In genomic region chr5:80206282-80206681, GRCh38 we compare ENCODE assay signal across 12 cellular contexts. TPM values are rescaled to one million over a fixed set of nuclear protein-coding genes. Genes with fewer than 3 reads are reported as not detected.
A peak's percentile ranks its signal among the peaks of the same experiment; 100 is the strongest.
DNase-seq lines count a peak whose midpoint lies in the region; ATAC-seq, FAIRE-seq and TF ChIP-seq lines count a peak whose summit lies in the region.
"Had no signal": no experiment of that assay in that cellular context is flagged by ENCODE, and none has a peak within 500 bp of the region (broad histone marks: within the 10 kb centered on the region; RNA-seq: fewer than 3 reads in every experiment).

No MANE protein-coding gene starts in this region.

- CTCF ChIA-PET in activated CD4-positive, alpha-beta memory T cell treated with anti-CD3 and anti-CD28 coated beads for 36 hours (lab: Charles Lee): interaction anchor here (0.8 to 5.7 kb wide), 6 partner anchors 9 to 114 kb away, joined by 3 to 46 read pairs (median 16); partner anchors contain the start of gene SERINC5

- H3K4me2 ChIP-seq in trophoblast cell (ENCODE audit: low read length): no peak overlapping the region

- no peak overlapping the region for H2AK5ac ChIP-seq in trophoblast cell (ENCODE audit: low read length)

- peak overlapping the region; percentile 74 for H2BK5ac ChIP-seq in trophoblast cell (ENCODE audit: low read depth, low read length, poor library complexity)

- H3K79me2 ChIP-seq in trophoblast cell (ENCODE audit: control insufficient read depth, insufficient read depth, low read length, poor library complexity): peaks cover 10% of the 10 kb centered on the region

- peak overlapping the region; percentile 35 for H2BK12ac ChIP-seq in trophoblast cell (ENCODE audit: low read length)

- H3K23ac ChIP-seq in trophoblast cell (ENCODE audit: low read length): no peak overlapping the region

- no peaks in the 10 kb centered on the region for H3K9me3 Mint-ChIP-seq in activated CD4-positive, alpha-beta memory T cell treated with anti-CD3 and anti-CD28 coated beads for 36 hours

- H3K4me3 Mint-ChIP-seq in activated CD4-positive, alpha-beta memory T cell treated with anti-CD3 and anti-CD28 coated beads for 36 hours: peak overlapping the region; percentile 9

- no peak overlapping the region for H3K14ac ChIP-seq in trophoblast cell (ENCODE audit: low read length)

- TF ChIP-seq POLR2A in GM12891 (IDR thresholded peaks at IDR 0.05; ENCODE audit: low read depth, low read length): no peak

- POLR2A ChIA-PET in activated CD4-positive, alpha-beta memory T cell treated with anti-CD3 and anti-CD28 coated beads for 36 hours (lab: Charles Lee): interaction anchor here (0.8 to 4.0 kb wide), 9 partner anchors 10 to 80 kb away, joined by 3 to 36 read pairs (median 6); partner anchors contain the start of gene SERINC5

- no peaks in the 10 kb centered on the region for H3K27me3 ChIP-seq in trophoblast cell (ENCODE audit: insufficient read depth, low read length)

- DNase-seq in EL (peak; percentile 49), fibroblast of peridontal ligament (ENCODE audit: extremely low read depth) (peak; percentile 53), trophoblast cell (peak; percentile 77 to 95), DMS79 (lab: John Stamatoyannopoulos, UW) (no peak), GM12891 (ENCODE audit: insufficient read length, low spot score) (no peak)
- DNase-seq in activated CD4-positive, alpha-beta memory T cell treated with anti-CD3 and anti-CD28 coated beads for 36 hours: no peak
- no peak for DNase-seq in activated CD4-positive, alpha-beta T cell treated with anti-CD3 and anti-CD28 coated beads for 48 hours
- DNase-seq: activated CD4-positive, alpha-beta T cell treated with anti-CD3 and anti-CD28 coated beads, Interleukin-2, amount 50 U/mL, for 48 hours; DND-41; NCI-H1694 treated with DMSO at 0.1 percent for 48 hours; SHP77 had no signal

- peak overlapping the region; percentile 33 for H4K91ac ChIP-seq in trophoblast cell (ENCODE audit: low read depth, low read length)

- H3K4ac ChIP-seq in trophoblast cell (ENCODE audit: low read depth, low read length): peak overlapping the region; percentile 38

- no peaks in the 10 kb centered on the region for H3K27me3 Mint-ChIP-seq in activated CD4-positive, alpha-beta memory T cell treated with anti-CD3 and anti-CD28 coated beads for 36 hours

- no peak overlapping the region for H4K12ac ChIP-seq in trophoblast cell (ENCODE audit: low read depth, low read length)

- peak overlapping the region; percentile 31 for H4K8ac ChIP-seq in trophoblast cell (ENCODE audit: low read depth, low read length)

- H3K9ac ChIP-seq in trophoblast cell (ENCODE audit: low read length): no peak overlapping the region

- no peak for ATAC-seq in HG02885 (IDR thresholded peaks at IDR 0.05; ENCODE audit: poor library complexity, unreplicated experiment)

- FAIRE-seq in GM12891 (lab: Jason Lieb, UNC): no peak

- H3K36me3 ChIP-seq in trophoblast cell (ENCODE audit: control insufficient read depth in 1 of 2, insufficient read depth in 2 of 2, low read length in 2 of 2): peaks cover 18 to 21% of the 10 kb centered on the region in 2 experiments

- peak overlapping the region; percentile 41 for H2BK120ac ChIP-seq in trophoblast cell (ENCODE audit: insufficient read depth, low read length, poor library complexity)

- peaks cover 13% of the 10 kb centered on the region for H3K79me1 ChIP-seq in trophoblast cell (ENCODE audit: low read length)

- H3K18ac ChIP-seq in trophoblast cell (ENCODE audit: low read length): no peak overlapping the region

- H3K27ac ChIP-seq in trophoblast cell (ENCODE audit: low read depth, low read length): peak overlapping the region; percentile 70

- H3K4me1 ChIP-seq in trophoblast cell (ENCODE audit: control insufficient read depth in 1 of 2, insufficient read depth in 2 of 2, low read length in 2 of 2): peaks cover 20 to 27% of the 10 kb centered on the region in 2 experiments

- no peak overlapping the region for H2AFZ ChIP-seq in trophoblast cell (ENCODE audit: insufficient read depth, low read length, poor library complexity)

- no peaks in the 10 kb centered on the region for H3K9me3 ChIP-seq in trophoblast cell (ENCODE audit: insufficient read depth, low read depth, low read length)

- peaks cover 89% of the 10 kb centered on the region for H3K4me1 Mint-ChIP-seq in activated CD4-positive, alpha-beta memory T cell treated with anti-CD3 and anti-CD28 coated beads for 36 hours (ENCODE audit: low read depth)

- H3K27ac Mint-ChIP-seq in activated CD4-positive, alpha-beta memory T cell treated with anti-CD3 and anti-CD28 coated beads for 36 hours: peak overlapping the region; percentile 88

- intact Hi-C loops in activated CD4-positive, alpha-beta memory T cell treated with anti-CD3 and anti-CD28 coated beads for 36 hours (cut with micrococcal nuclease): loop anchor here (1.0 to 5.0 kb wide), 7 partner anchors 12 to 114 kb away; no protein-coding TSS in a partner anchor

- H3K4me3 ChIP-seq in trophoblast cell (ENCODE audit: low read depth, low read length): no peak overlapping the region

- peaks cover 21% of the 10 kb centered on the region for H3K36me3 Mint-ChIP-seq in activated CD4-positive, alpha-beta memory T cell treated with anti-CD3 and anti-CD28 coated beads for 36 hours

- 100% methylated on average over 2 of the region's 4 CpGs for WGBS in trophoblast cell (ENCODE audit: extremely low coverage, insufficient coverage, insufficient read length)

TF ChIP-seq in GM12891, 5 proteins besides CTCF, POLR2A, EP300 and RAD21:
- TF ChIP-seq POU2F2 (IDR thresholded peaks at IDR 0.05; ENCODE audit: low read depth, low read length) (no peak), PAX5 (IDR thresholded peaks at IDR 0.05; ENCODE audit: insufficient read depth, low read length, severe bottlenecking) (no peak), POLR2AphosphoS5 (IDR thresholded peaks at IDR 0.05; ENCODE audit: low read depth, low read length) (no peak), TAF1 (IDR thresholded peaks at IDR 0.05; ENCODE audit: low read depth, low read length) (no peak), SPI1 (IDR thresholded peaks at IDR 0.05; ENCODE audit: low read depth, low read length) (no peak)

RNA-seq across cellular contexts. Expression of gene SERINC5, which starts 49.6 kb away (rescaled TPM):
- total RNA-seq in activated CD4-positive, alpha-beta memory T cell treated with anti-CD3 and anti-CD28 coated beads for 36 hours: 10 to 100 TPM; 42.8 to 48.0 TPM
- 106 and 110 TPM in 2 replicates for polyA plus RNA-seq in trophoblast cell (2013)
- polyA plus RNA-seq in GM12891 (2012; ENCODE audit: low read depth, missing spikeins): 0.82 TPM

Comparison
In these comparisons a context has a peak if more than half of its experiments do, and no peak if none do; other contexts are left out.
1. DNase-seq: peak in EL (single experiment), fibroblast of peridontal ligament (single experiment) and trophoblast cell (2 of 2); none in activated CD4-positive, alpha-beta memory T cell treated with anti-CD3 and anti-CD28 coated beads for 36 hours (single experiment), DMS79 (single experiment), GM12891 (single experiment) and activated CD4-positive, alpha-beta T cell treated with anti-CD3 and anti-CD28 coated beads for 48 hours (single experiment).